8 cellular contexts compared by ENCODE assay signal in the genomic region with DNA sequence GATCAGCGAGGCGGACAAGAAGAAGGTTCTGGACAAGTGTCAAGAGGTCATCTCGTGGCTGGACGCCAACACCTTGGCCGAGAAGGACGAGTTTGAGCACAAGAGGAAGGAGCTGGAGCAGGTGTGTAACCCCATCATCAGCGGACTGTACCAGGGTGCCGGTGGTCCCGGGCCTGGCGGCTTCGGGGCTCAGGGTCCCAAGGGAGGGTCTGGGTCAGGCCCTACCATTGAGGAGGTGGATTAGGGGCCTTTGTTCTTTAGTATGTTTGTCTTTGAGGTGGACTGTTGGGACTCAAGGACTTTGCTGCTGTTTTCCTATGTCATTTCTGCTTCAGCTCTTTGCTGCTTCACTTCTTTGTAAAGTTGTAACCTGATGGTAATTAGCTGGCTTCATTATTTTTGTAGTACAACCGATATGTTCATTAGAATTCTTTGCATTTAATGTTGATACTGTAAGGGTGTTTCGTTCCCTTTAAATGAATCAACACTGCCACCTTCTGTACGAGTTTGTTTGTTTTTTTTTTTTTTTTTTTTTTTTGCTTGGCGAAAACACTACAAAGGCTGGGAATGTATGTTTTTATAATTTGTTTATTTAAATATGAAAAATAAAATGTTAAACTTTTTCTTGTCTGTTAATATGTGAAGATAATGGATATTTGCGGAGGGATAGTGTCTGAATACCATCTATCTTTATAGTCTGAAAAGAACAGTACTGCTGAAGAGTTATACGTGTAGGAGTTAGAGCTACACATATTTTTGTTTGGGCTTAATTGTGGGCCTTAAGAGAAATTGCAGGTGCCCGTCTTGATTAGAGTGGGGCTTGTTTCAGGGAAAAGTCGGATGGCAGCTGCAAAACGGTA. TPM values are rescaled to one million over a fixed set of nuclear protein-coding genes. Genes with fewer than 3 reads are reported as not detected.
DNase-seq lines count a peak whose midpoint lies in the region; ATAC-seq, FAIRE-seq and TF ChIP-seq lines count a peak whose summit lies in the region.

No MANE protein-coding gene starts in this region.

- POLR2A ChIA-PET in HepG2 (lab: Yijun Ruan, JAX): interaction anchor here (0.7 to 15.7 kb wide), 26 partner anchors 10 to 208 kb away, joined by 3 to 264 read pairs (median 5); a partner anchor contains a TSS

- peak overlapping the region; percentile 95 for H3K4me2 ChIP-seq in GM23248 (ENCODE audit: unreplicated experiment)
- H3K4me2 ChIP-seq in HepG2 (ENCODE audit: low read depth, low read length): peak overlapping the region; percentile 94

- H3K9me3 ChIP-seq in BE2C (no peaks in the 10 kb centered on the region), GM23248 (ENCODE audit: low read depth) (no peaks in the 10 kb centered on the region), NT2/D1 (ENCODE audit: insufficient read depth, low read length) (no peaks in the 10 kb centered on the region), HepG2 (ENCODE audit: low read length) (no peaks in the 10 kb centered on the region), testis (no peaks in the 10 kb centered on the region)

- 1% methylated on average over 20 of the region's 20 CpGs for WGBS in GM23248 (ENCODE audit: low coverage in 1 of 2, low lambda C conversion rate in 2 of 2, missing lambda C conversion rate in 2 of 2), 2 experiments
- WGBS in HepG2 (ENCODE audit: low lambda C conversion rate): under 1% methylated on average over 15 of the region's 20 CpGs
- 0% methylated on average over 20 of the region's 20 CpGs for WGBS in testis, 2 donors

- in situ Hi-C loops in GM23248 (cut with MboI): no loop called here
- in situ Hi-C loops in HepG2 (cut with HindIII; ENCODE audit: extremely low pct_ligation_motif_present, low pct_unique_long_range_greater_than_20kb): loop anchor here (5.0 kb wide), 1 partner anchor 58 kb away; no protein-coding TSS in a partner anchor

- H4K20me1 ChIP-seq in GM23248 (ENCODE audit: insufficient read depth): no peaks in the 10 kb centered on the region
- peaks cover 4% of the 10 kb centered on the region for H4K20me1 ChIP-seq in HepG2 (ENCODE audit: insufficient read depth, low read length)

- H3K4me3 ChIP-seq in BE2C (ENCODE audit: low read depth, low read length): peak overlapping the region; percentile 86
- H3K4me3 ChIP-seq in GM23248: peak overlapping the region; percentile 81
- peak overlapping the region; percentile 43 for H3K4me3 ChIP-seq in NT2/D1 (ENCODE audit: insufficient read length, low read depth)
- H3K4me3 ChIP-seq in bronchial epithelial cell (ENCODE audit: low read depth, low read length): peak overlapping the region; percentile 86
- peak overlapping the region; percentile 80 to 99 (median 97) for H3K4me3 ChIP-seq in HepG2 (replicated peaks in 1 of 3; ENCODE audit: insufficient read depth in 1 of 3, low read depth in 2 of 3, low read length in 3 of 3)
- H3K4me3 ChIP-seq in testis: peak overlapping the region; percentile 42 to 63

- TF ChIP-seq POLR2A in HepG2 (IDR thresholded peaks at IDR 0.05; ENCODE audit: insufficient read depth in 1 of 2, low read depth in 2 of 2, low read length in 2 of 2) (no peak), testis (IDR thresholded peaks at IDR 0.05) (no peak)

- no peak for TF ChIP-seq EP300 in HepG2 (IDR thresholded peaks at IDR 0.05; ENCODE audit: low read depth in 2 of 2, low read length in 2 of 2)
- no peak for TF ChIP-seq EP300 in HepG2 (CRISPR knock-in tag; IDR thresholded peaks at IDR 0.05; ENCODE audit: borderline replicate concordance)

- H3K9ac ChIP-seq in GM23248 (peak overlapping the region; percentile 83), NT2/D1 (ENCODE audit: insufficient read length, low read depth) (peak overlapping the region; percentile 70), HepG2 (ENCODE audit: insufficient read depth, low read depth, low read length) (peak overlapping the region; percentile 81)

- DNase-seq in BE2C: peak; percentile 38
- DNase-seq in GM23248: peak; percentile 75
- DNase-seq in NT2/D1 (ENCODE audit: low read depth, low spot score): no peak
- peak; percentile 65 for DNase-seq in bronchial epithelial cell (ENCODE audit: low read depth)
- DNase-seq in HepG2 (ENCODE audit: low spot score): no peak
- peak; percentile 57 for DNase-seq in testis
- DNase-seq in activated CD8-positive, alpha-beta memory T cell treated with anti-CD3 and anti-CD28 coated beads, Interleukin-2, amount 50 U/mL, for 4 hours: no peak

- H3K27ac ChIP-seq in GM23248: peak overlapping the region; percentile 59
- peak overlapping the region; percentile 68 for H3K27ac ChIP-seq in HepG2 (ENCODE audit: extremely low read length, insufficient read depth, low read length)
- H3K27ac ChIP-seq in testis: peak overlapping the region; percentile 88 to 90

- intact Hi-C loops in HepG2 (cut with micrococcal nuclease; ENCODE audit: unreplicated experiment) (loop anchor here (1.0 to 10.0 kb wide), 6 partner anchors 35 to 163 kb away; a partner anchor contains a TSS), testis (cut with DNase I; ENCODE audit: low total_unique reads) (loop anchor here (5.0 kb wide), 1 partner anchor 148 kb away; a partner anchor contains a TSS)

- peak; percentile 44 for TF ChIP-seq CTCF in BE2C (IDR thresholded peaks at IDR 0.05; ENCODE audit: low read depth, low read length)
- TF ChIP-seq CTCF in bronchial epithelial cell (IDR thresholded peaks at IDR 0.05; ENCODE audit: insufficient read depth, low read length, severe bottlenecking): peak; percentile 10
- peak; percentile 63 for TF ChIP-seq CTCF in HepG2 (CRISPR knock-in tag; IDR thresholded peaks at IDR 0.05)
- peak; percentile 2 to 35 (median 13) for TF ChIP-seq CTCF in testis (IDR thresholded peaks at IDR 0.05)

- peak; percentile 41; the same call in 1 of the 2 replicates for TF ChIP-seq RAD21 in HepG2 (CRISPR knock-in tag; IDR thresholded peaks at IDR 0.05)

- H3K27me3 ChIP-seq in BE2C (no peaks in the 10 kb centered on the region), GM23248 (replicated peaks; ENCODE audit: insufficient read depth) (no peaks in the 10 kb centered on the region), NT2/D1 (ENCODE audit: insufficient read depth, insufficient read length) (no peaks in the 10 kb centered on the region), bronchial epithelial cell (ENCODE audit: control insufficient read depth, insufficient read depth, low read length) (no peaks in the 10 kb centered on the region), HepG2 (ENCODE audit: control insufficient read depth in 1 of 2, insufficient read depth in 2 of 2, low read length in 2 of 2) (no peaks in the 10 kb centered on the region; a peak in 1 of 5 replicates), testis (no peaks in the 10 kb centered on the region)

- no peaks in the 10 kb centered on the region for H3K9me2 ChIP-seq in GM23248 (ENCODE audit: insufficient read depth)

- ATAC-seq in HepG2 (no peak), HG02852 (IDR thresholded peaks at IDR 0.05; ENCODE audit: unreplicated experiment) (no peak)

- FAIRE-seq in bronchial epithelial cell (lab: Jason Lieb, UNC) (no peak), HepG2 (lab: Jason Lieb, UNC) (no peak)

- no TSS peak for BruUV-seq in HepG2 (replicated peaks; lab: Mats Ljungman, UMichigan)

- H3K79me2 ChIP-seq in GM23248 (ENCODE audit: insufficient read depth) (peaks cover 62% of the 10 kb centered on the region), HepG2 (ENCODE audit: insufficient read depth, low read length) (peaks cover 36% of the 10 kb centered on the region)

- H3K36me3 ChIP-seq in BE2C (peaks cover 1% of the 10 kb centered on the region; the same call in 1 of the 2 replicates), GM23248 (ENCODE audit: low read depth) (no peaks in the 10 kb centered on the region), NT2/D1 (ENCODE audit: insufficient read depth, insufficient read length, low read length) (peaks cover under 1% of the 10 kb centered on the region), bronchial epithelial cell (ENCODE audit: control insufficient read depth, insufficient read depth, low read length) (no peaks in the 10 kb centered on the region), HepG2 (replicated peaks in 1 of 2; ENCODE audit: control insufficient read depth in 1 of 2, insufficient read depth in 2 of 2, low read length in 2 of 2) (no peaks in the 10 kb centered on the region), testis (ENCODE audit: low read depth, missing control alignments) (no peaks in the 10 kb centered on the region)

- CTCF ChIA-PET in HepG2 (lab: Yijun Ruan, JAX; ENCODE audit: low intra/inter-chr PET ratio, low total read pairs): interaction anchor here (0.8 to 2.2 kb wide), 8 partner anchors 34 to 149 kb away, joined by 3 to 16 read pairs (median 4); a partner anchor contains a TSS

- peaks cover 16% of the 10 kb centered on the region; the same call in 1 of the 2 replicates for H3F3A ChIP-seq in GM23248 (ENCODE audit: insufficient read depth)

- peak overlapping the region; percentile 56 for H2AFZ ChIP-seq in GM23248
- H2AFZ ChIP-seq in HepG2 (ENCODE audit: low read length): no peak overlapping the region

- H3K4me1 ChIP-seq in BE2C (peaks cover 4% of the 10 kb centered on the region; the same call in 1 of the 2 replicates), GM23248 (ENCODE audit: insufficient read depth) (peaks cover 24% of the 10 kb centered on the region), NT2/D1 (ENCODE audit: insufficient read depth, insufficient read length) (no peaks in the 10 kb centered on the region), HepG2 (ENCODE audit: insufficient read depth, low read length) (peaks cover 44% of the 10 kb centered on the region), testis (peaks cover 16% of the 10 kb centered on the region)

RNA-seq across cellular contexts. Expression of a gene that starts 2.3 kb away (rescaled TPM):
- 120 TPM for polyA plus RNA-seq in BE2C (2012; ENCODE audit: insufficient read depth, insufficient read length, low read depth)
- total RNA-seq in GM23248 (2014; rRNA removed; shearing (Covaris generic)): 104 and 124 TPM in 2 replicates
- polyA plus RNA-seq in GM23248 (2016; fragmentation: Nextera tagmentation; extraction: Ambion mirVana): 58.0 and 61.3 TPM in 2 replicates
- total RNA-seq in bronchial epithelial cell: 118 and 193 TPM in 2 replicates
- total RNA-seq in HepG2 (2016; rRNA removed; fragmentation: Illumina TruSeq; extraction: Trizol): 186 and 189 TPM in 2 replicates
- total RNA-seq in HepG2 (2016; cell fraction: cytosol; rRNA removed; fragmentation: Illumina TruSeq; extraction: Trizol; ENCODE audit: low read depth): 8.9 and 12.5 TPM in 2 replicates
- 148 and 193 TPM in 2 replicates for total RNA-seq in HepG2 (2016; cell fraction: insoluble cytoplasmic fraction; rRNA removed; fragmentation: Illumina TruSeq; extraction: Trizol)
- total RNA-seq in HepG2 (2016; cell fraction: membrane; rRNA removed; fragmentation: Illumina TruSeq; extraction: Trizol): 24.6 and 28.1 TPM in 2 replicates
- total RNA-seq in HepG2 (2016; cell fraction: nucleus; rRNA removed; fragmentation: Illumina TruSeq; extraction: Trizol): 88.3 and 95.9 TPM in 2 replicates
- 26.0 and 57.2 TPM in 2 replicates for polyA plus RNA-seq in HepG2 (2011; rRNA removed)
- polyA plus RNA-seq in HepG2 (2011; cell fraction: cytosol; rRNA removed): 26.6 and 33.8 TPM in 2 replicates
- polyA plus RNA-seq in HepG2 (2011; cell fraction: nucleus; rRNA removed): 55.8 and 89.9 TPM in 2 replicates
- polyA plus RNA-seq in HepG2 (2012): 39.8 and 132 TPM in 2 replicates
- 5.4 and 5.8 TPM in 2 replicates for polyA plus RNA-seq in HepG2 (2016; cell fraction: cytosol; fragmentation: Illumina TruSeq; extraction: Trizol; ENCODE audit: low read depth)
- 148 and 182 TPM in 2 replicates for polyA plus RNA-seq in HepG2 (2016; cell fraction: insoluble cytoplasmic fraction; fragmentation: Illumina TruSeq; extraction: Trizol; ENCODE audit: low read depth)
- polyA plus RNA-seq in HepG2 (2016; cell fraction: membrane; fragmentation: Illumina TruSeq; extraction: Trizol; ENCODE audit: low read depth): 11.1 and 13.6 TPM in 2 replicates
- polyA plus RNA-seq in HepG2 (2016; cell fraction: nucleus; fragmentation: Illumina TruSeq; extraction: Trizol; ENCODE audit: insufficient read depth, low read depth): 115 and 118 TPM in 2 replicates
- polyA minus RNA-seq in HepG2 (2011; rRNA and poly(A)+ RNA removed; ENCODE audit: low replicate concordance): 84.4 and 185 TPM in 2 replicates
- polyA minus RNA-seq in HepG2 (2011; cell fraction: cytosol; rRNA and poly(A)+ RNA removed): 48.1 and 67.3 TPM in 2 replicates
- polyA minus RNA-seq in HepG2 (2011; cell fraction: nucleus; rRNA and poly(A)+ RNA removed): 22.7 and 36.4 TPM in 2 replicates
- total RNA-seq in testis: 100 to 1,000 TPM; 167 to 204 TPM
- polyA plus RNA-seq in testis (ENCODE audit: insufficient read depth, low read depth, low replicate concordance): 127 TPM

RNA-seq across cellular contexts. Expression of a gene that starts 14.5 kb away (rescaled TPM):
- 66.4 TPM for polyA plus RNA-seq in BE2C (2012; ENCODE audit: insufficient read depth, insufficient read length, low read depth)
- total RNA-seq in GM23248 (2014; rRNA removed; shearing (Covaris generic)): 86.1 and 107 TPM in 2 replicates
- polyA plus RNA-seq in GM23248 (2016; fragmentation: Nextera tagmentation; extraction: Ambion mirVana) (67.5 and 76.3 TPM in 2 replicates), HepG2 (2011; rRNA removed) (44.5 and 80.9 TPM in 2 replicates), testis (ENCODE audit: insufficient read depth, low read depth, low replicate concordance) (90.4 TPM)
- total RNA-seq in bronchial epithelial cell (50.3 and 55.3 TPM in 2 replicates), HepG2 (2016; rRNA removed; fragmentation: Illumina TruSeq; extraction: Trizol) (83.5 and 85.0 TPM in 2 replicates), testis (100 to 1,000 TPM; 113 to 151 TPM)
- 4.6 and 5.3 TPM in 2 replicates for total RNA-seq in HepG2 (2016; cell fraction: cytosol; rRNA removed; fragmentation: Illumina TruSeq; extraction: Trizol; ENCODE audit: low read depth)
- total RNA-seq in HepG2 (2016; cell fraction: insoluble cytoplasmic fraction; rRNA removed; fragmentation: Illumina TruSeq; extraction: Trizol): 66.4 and 92.2 TPM in 2 replicates
- 7.7 and 11.3 TPM in 2 replicates for total RNA-seq in HepG2 (2016; cell fraction: membrane; rRNA removed; fragmentation: Illumina TruSeq; extraction: Trizol)
- total RNA-seq in HepG2 (2016; cell fraction: nucleus; rRNA removed; fragmentation: Illumina TruSeq; extraction: Trizol): 35.4 and 46.0 TPM in 2 replicates
- polyA plus RNA-seq in HepG2 (2011; cell fraction: cytosol; rRNA removed): 35.0 and 45.6 TPM in 2 replicates
- 53.4 and 85.2 TPM in 2 replicates for polyA plus RNA-seq in HepG2 (2011; cell fraction: nucleus; rRNA removed)
- polyA plus RNA-seq in HepG2 (2012): 38.1 and 121 TPM in 2 replicates
- 3.7 and 5.6 TPM in 2 replicates for polyA plus RNA-seq in HepG2 (2016; cell fraction: cytosol; fragmentation: Illumina TruSeq; extraction: Trizol; ENCODE audit: low read depth)
- 80.2 and 101 TPM in 2 replicates for polyA plus RNA-seq in HepG2 (2016; cell fraction: insoluble cytoplasmic fraction; fragmentation: Illumina TruSeq; extraction: Trizol; ENCODE audit: low read depth)
- polyA plus RNA-seq in HepG2 (2016; cell fraction: membrane; fragmentation: Illumina TruSeq; extraction: Trizol; ENCODE audit: low read depth): 5.1 and 7.0 TPM in 2 replicates
- 67.0 and 75.7 TPM in 2 replicates for polyA plus RNA-seq in HepG2 (2016; cell fraction: nucleus; fragmentation: Illumina TruSeq; extraction: Trizol; ENCODE audit: insufficient read depth, low read depth)
- polyA minus RNA-seq in HepG2 (2011; rRNA and poly(A)+ RNA removed; ENCODE audit: low replicate concordance): 44.1 and 271 TPM in 2 replicates
- 27.3 and 48.7 TPM in 2 replicates for polyA minus RNA-seq in HepG2 (2011; cell fraction: cytosol; rRNA and poly(A)+ RNA removed)
- polyA minus RNA-seq in HepG2 (2011; cell fraction: nucleus; rRNA and poly(A)+ RNA removed): 14.2 and 25.9 TPM in 2 replicates

RNA-seq across cellular contexts. Expression of a gene that starts 14.8 kb away (rescaled TPM):
- polyA plus RNA-seq in BE2C (2012; ENCODE audit: insufficient read depth, insufficient read length, low read depth): 1.3 TPM
- total RNA-seq in GM23248 (2014; rRNA removed; shearing (Covaris generic)): 1.3 and 1.7 TPM in 2 replicates
- polyA plus RNA-seq in GM23248 (2016; fragmentation: Nextera tagmentation; extraction: Ambion mirVana) (0.85 and 0.91 TPM in 2 replicates), HepG2 (2011; rRNA removed) (0.78 and 1.0 TPM in 2 replicates), testis (ENCODE audit: insufficient read depth, low read depth, low replicate concordance) (103 TPM)
- total RNA-seq in bronchial epithelial cell (0.53 and 1.4 TPM in 2 replicates), HepG2 (2016; rRNA removed; fragmentation: Illumina TruSeq; extraction: Trizol) (0.55 and 0.94 TPM in 2 replicates), testis (10 to 100 TPM; 30.3 to 87.9 TPM)
- 0.18 and 0.30 TPM in 2 replicates for total RNA-seq in HepG2 (2016; cell fraction: cytosol; rRNA removed; fragmentation: Illumina TruSeq; extraction: Trizol; ENCODE audit: low read depth)
- total RNA-seq in HepG2 (2016; cell fraction: insoluble cytoplasmic fraction; rRNA removed; fragmentation: Illumina TruSeq; extraction: Trizol): 0.87 and 0.97 TPM in 2 replicates
- total RNA-seq in HepG2 (2016; cell fraction: membrane; rRNA removed; fragmentation: Illumina TruSeq; extraction: Trizol): 0.55 and 0.56 TPM in 2 replicates
- 0.38 and 0.47 TPM in 2 replicates for total RNA-seq in HepG2 (2016; cell fraction: nucleus; rRNA removed; fragmentation: Illumina TruSeq; extraction: Trizol)
- polyA plus RNA-seq in HepG2 (2011; cell fraction: cytosol; rRNA removed): 0.67 and 0.72 TPM in 2 replicates
- 0.45 and 0.73 TPM in 2 replicates for polyA plus RNA-seq in HepG2 (2011; cell fraction: nucleus; rRNA removed)
- polyA plus RNA-seq in HepG2 (2012): 0.87 and 1.1 TPM in 2 replicates
- polyA plus RNA-seq in HepG2 (2016; cell fraction: cytosol; fragmentation: Illumina TruSeq; extraction: Trizol; ENCODE audit: low read depth): 0.08 and 0.12 TPM in 2 replicates
- 0.98 and 1.0 TPM in 2 replicates for polyA plus RNA-seq in HepG2 (2016; cell fraction: insoluble cytoplasmic fraction; fragmentation: Illumina TruSeq; extraction: Trizol; ENCODE audit: low read depth)
- polyA plus RNA-seq in HepG2 (2016; cell fraction: membrane; fragmentation: Illumina TruSeq; extraction: Trizol; ENCODE audit: low read depth): 0.34 and 0.37 TPM in 2 replicates
- polyA plus RNA-seq in HepG2 (2016; cell fraction: nucleus; fragmentation: Illumina TruSeq; extraction: Trizol; ENCODE audit: insufficient read depth, low read depth): 0.93 and 1.0 TPM in 2 replicates
- polyA minus RNA-seq in HepG2 (2011; rRNA and poly(A)+ RNA removed; ENCODE audit: low replicate concordance): 0.46 and 2.2 TPM in 2 replicates
- 0.44 and 0.59 TPM in 2 replicates for polyA minus RNA-seq in HepG2 (2011; cell fraction: cytosol; rRNA and poly(A)+ RNA removed)
- polyA minus RNA-seq in HepG2 (2011; cell fraction: nucleus; rRNA and poly(A)+ RNA removed): 0.25 and 0.39 TPM in 2 replicates

RNA-seq across cellular contexts. Expression of a gene that starts 23.1 kb away (rescaled TPM):
- 100 TPM for polyA plus RNA-seq in BE2C (2012; ENCODE audit: insufficient read depth, insufficient read length, low read depth)
- total RNA-seq in GM23248 (2014; rRNA removed; shearing (Covaris generic)): 32.5 and 40.3 TPM in 2 replicates
- polyA plus RNA-seq in GM23248 (2016; fragmentation: Nextera tagmentation; extraction: Ambion mirVana) (48.4 and 52.3 TPM in 2 replicates), HepG2 (2011; rRNA removed) (64.7 and 69.4 TPM in 2 replicates), testis (ENCODE audit: insufficient read depth, low read depth, low replicate concordance) (55.5 TPM)
- total RNA-seq in bronchial epithelial cell (28.9 and 29.2 TPM in 2 replicates), HepG2 (2016; rRNA removed; fragmentation: Illumina TruSeq; extraction: Trizol) (90.5 and 93.7 TPM in 2 replicates), testis (10 to 100 TPM; 43.3 to 49.6 TPM)
- 84.8 and 113 TPM in 2 replicates for total RNA-seq in HepG2 (2016; cell fraction: cytosol; rRNA removed; fragmentation: Illumina TruSeq; extraction: Trizol; ENCODE audit: low read depth)
- total RNA-seq in HepG2 (2016; cell fraction: insoluble cytoplasmic fraction; rRNA removed; fragmentation: Illumina TruSeq; extraction: Trizol): 85.1 and 91.1 TPM in 2 replicates
- total RNA-seq in HepG2 (2016; cell fraction: membrane; rRNA removed; fragmentation: Illumina TruSeq; extraction: Trizol): 109 and 138 TPM in 2 replicates
- 34.2 and 38.1 TPM in 2 replicates for total RNA-seq in HepG2 (2016; cell fraction: nucleus; rRNA removed; fragmentation: Illumina TruSeq; extraction: Trizol)
- polyA plus RNA-seq in HepG2 (2011; cell fraction: cytosol; rRNA removed): 89.7 and 101 TPM in 2 replicates
- polyA plus RNA-seq in HepG2 (2011; cell fraction: nucleus; rRNA removed): 34.2 and 36.0 TPM in 2 replicates
- polyA plus RNA-seq in HepG2 (2012): 71.2 and 86.4 TPM in 2 replicates
- 98.5 and 146 TPM in 2 replicates for polyA plus RNA-seq in HepG2 (2016; cell fraction: cytosol; fragmentation: Illumina TruSeq; extraction: Trizol; ENCODE audit: low read depth)
- 103 and 104 TPM in 2 replicates for polyA plus RNA-seq in HepG2 (2016; cell fraction: insoluble cytoplasmic fraction; fragmentation: Illumina TruSeq; extraction: Trizol; ENCODE audit: low read depth)
- polyA plus RNA-seq in HepG2 (2016; cell fraction: membrane; fragmentation: Illumina TruSeq; extraction: Trizol; ENCODE audit: low read depth): 107 and 140 TPM in 2 replicates
- 61.6 and 67.5 TPM in 2 replicates for polyA plus RNA-seq in HepG2 (2016; cell fraction: nucleus; fragmentation: Illumina TruSeq; extraction: Trizol; ENCODE audit: insufficient read depth, low read depth)
- polyA minus RNA-seq in HepG2 (2011; rRNA and poly(A)+ RNA removed; ENCODE audit: low replicate concordance): 56.3 and 77.2 TPM in 2 replicates
- polyA minus RNA-seq in HepG2 (2011; cell fraction: cytosol; rRNA and poly(A)+ RNA removed): 44.2 and 47.4 TPM in 2 replicates
- 7.2 and 10.2 TPM in 2 replicates for polyA minus RNA-seq in HepG2 (2011; cell fraction: nucleus; rRNA and poly(A)+ RNA removed)

RNA-seq across cellular contexts. Expression of a gene that starts 32.8 kb away (rescaled TPM):
- polyA plus RNA-seq in BE2C (2012; ENCODE audit: insufficient read depth, insufficient read length, low read depth): 87.4 TPM
- total RNA-seq in GM23248 (2014; rRNA removed; shearing (Covaris generic)): 38.3 and 40.2 TPM in 2 replicates
- polyA plus RNA-seq in GM23248 (2016; fragmentation: Nextera tagmentation; extraction: Ambion mirVana) (27.8 TPM in 2 replicates), HepG2 (2011; rRNA removed) (202 and 215 TPM in 2 replicates), testis (ENCODE audit: insufficient read depth, low read depth, low replicate concordance) (27.4 TPM)
- total RNA-seq in bronchial epithelial cell (65.8 and 70.3 TPM in 2 replicates), HepG2 (2016; rRNA removed; fragmentation: Illumina TruSeq; extraction: Trizol) (139 and 297 TPM in 2 replicates), testis (10 to 100 TPM; 31.7 to 65.9 TPM)
- 49.1 and 49.3 TPM in 2 replicates for total RNA-seq in HepG2 (2016; cell fraction: cytosol; rRNA removed; fragmentation: Illumina TruSeq; extraction: Trizol; ENCODE audit: low read depth)
- 132 and 314 TPM in 2 replicates for total RNA-seq in HepG2 (2016; cell fraction: insoluble cytoplasmic fraction; rRNA removed; fragmentation: Illumina TruSeq; extraction: Trizol)
- 93.8 and 98.2 TPM in 2 replicates for total RNA-seq in HepG2 (2016; cell fraction: membrane; rRNA removed; fragmentation: Illumina TruSeq; extraction: Trizol)
- total RNA-seq in HepG2 (2016; cell fraction: nucleus; rRNA removed; fragmentation: Illumina TruSeq; extraction: Trizol): 237 and 274 TPM in 2 replicates
- 195 and 257 TPM in 2 replicates for polyA plus RNA-seq in HepG2 (2011; cell fraction: cytosol; rRNA removed)
- polyA plus RNA-seq in HepG2 (2011; cell fraction: nucleus; rRNA removed): 110 and 111 TPM in 2 replicates
- 88.7 and 96.9 TPM in 2 replicates for polyA plus RNA-seq in HepG2 (2012)
- 46.5 and 46.6 TPM in 2 replicates for polyA plus RNA-seq in HepG2 (2016; cell fraction: cytosol; fragmentation: Illumina TruSeq; extraction: Trizol; ENCODE audit: low read depth)
- polyA plus RNA-seq in HepG2 (2016; cell fraction: insoluble cytoplasmic fraction; fragmentation: Illumina TruSeq; extraction: Trizol; ENCODE audit: low read depth): 114 and 120 TPM in 2 replicates
- 67.2 and 70.7 TPM in 2 replicates for polyA plus RNA-seq in HepG2 (2016; cell fraction: membrane; fragmentation: Illumina TruSeq; extraction: Trizol; ENCODE audit: low read depth)
- polyA plus RNA-seq in HepG2 (2016; cell fraction: nucleus; fragmentation: Illumina TruSeq; extraction: Trizol; ENCODE audit: insufficient read depth, low read depth): 367 and 386 TPM in 2 replicates
- polyA minus RNA-seq in HepG2 (2011; rRNA and poly(A)+ RNA removed; ENCODE audit: low replicate concordance): 35.2 and 243 TPM in 2 replicates
- polyA minus RNA-seq in HepG2 (2011; cell fraction: cytosol; rRNA and poly(A)+ RNA removed): 76.7 and 85.5 TPM in 2 replicates
- 40.9 and 43.8 TPM in 2 replicates for polyA minus RNA-seq in HepG2 (2011; cell fraction: nucleus; rRNA and poly(A)+ RNA removed)

Comparison
In these comparisons a context has a peak if more than half of its experiments do, and no peak if none do; other contexts are left out.
1. DNase-seq: peak in BE2C (single experiment), GM23248 (single experiment), bronchial epithelial cell (single experiment) and testis (single experiment); none in NT2/D1 (single experiment), HepG2 (single experiment) and activated CD8-positive, alpha-beta memory T cell treated with anti-CD3 and anti-CD28 coated beads, Interleukin-2, amount 50 U/mL, for 4 hours (single experiment).
2. H3K4me3 ChIP-seq: peak in every context shown above with its lines; median percentile 97 in HepG2; 86 in BE2C; 86 in bronchial epithelial cell; 81 in GM23248; 52 in testis; 43 in NT2/D1.
3. CTCF ChIP-seq: peak in every context shown above with its lines; median percentile 63 in HepG2; 44 in BE2C; 13 in testis; 10 in bronchial epithelial cell.
4. RNA of a gene that starts 14.8 kb away (total RNA-seq): 30.3 to 87.9 TPM in testis; 1.3 to 1.7 TPM in GM23248, 0.18 to 0.97 TPM in HepG2 and 0.53 to 1.4 TPM in bronchial epithelial cell; every median in the first group is over 10 times any median in the second.
5. Peak in every context shown above with its lines, with median percentiles within 50 percentile points of each other: H3K27ac ChIP-seq and H3K9ac ChIP-seq.